ENCODE assay signal across 20 cellular contexts in the genomic region with DNA sequence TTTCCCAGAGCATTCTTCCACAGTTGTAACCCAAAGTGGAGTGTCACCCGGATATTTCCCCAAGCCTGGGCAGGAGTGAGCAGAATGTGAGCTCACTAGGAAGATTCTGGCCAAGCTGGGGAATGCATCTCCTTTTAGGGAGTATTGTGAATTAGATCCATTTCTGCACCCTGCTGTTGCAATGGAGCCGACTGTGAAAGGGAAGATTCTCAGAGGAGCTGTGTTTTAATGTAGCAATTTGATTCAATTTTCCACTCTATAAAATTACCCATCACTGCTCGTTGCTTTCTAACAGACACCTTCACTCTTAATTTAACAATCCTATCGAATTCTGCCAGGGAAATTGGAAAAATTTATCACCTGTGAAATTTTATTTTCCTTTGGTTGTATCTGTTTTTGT.
DNase-seq lines count a peak whose midpoint lies in the region; ATAC-seq and TF ChIP-seq lines count a peak whose summit lies in the region.
"Had no signal": no experiment of that assay in that cellular context is flagged by ENCODE, and none has a peak within 500 bp of the region (broad histone marks: within the 10 kb centered on the region; RNA-seq: fewer than 3 reads in every experiment).

No MANE protein-coding gene starts in this region.

- H3K4me2 ChIP-seq in GM23338 (0 out of 2 replicates have a peak overlapping the region, but pooled peaks have one; percentile 5), neural cell (ENCODE audit: low read length) (peak overlapping the region; percentile 44)
- H3K4me2 ChIP-seq: BLaER1 treated with 17β-estradiol and CSF1 and Interleukin-3, amounts not matched to agents 10 nM and 100 nM had no signal

- DNase-seq in A673 (ENCODE audit: low spot score) (peak; percentile 86), GM23338 (ENCODE audit: low spot score) (no peak), NCI-H69 (lab: John Stamatoyannopoulos, UW) (peak; percentile 40), NCI-H446 treated with DMSO at 0.1 percent for 48 hours (lab: John Stamatoyannopoulos, UW) (no peak), glutamatergic neuron (no peak)
- DNase-seq in activated CD4-positive, alpha-beta T cell treated with anti-CD3 and anti-CD28 coated beads for 1 hour = no peak
- DNase-seq: AML-193; BE2C; CD4-positive, alpha-beta T cell; CD8-positive, alpha-beta memory T cell; DMS 273 treated with DMSO at 0.1 percent for 48 hours; DMS79; GDM1; GOT3; H7; HCEC 1CT had no signal

- no peak for TF ChIP-seq EP300 in neural cell (conservative IDR thresholded peaks at IDR 0.05; ENCODE audit: poor library complexity, severe bottlenecking)

- H3K27me3 ChIP-seq in A673 (replicated peaks; ENCODE audit: insufficient read depth, low read depth, low read length, poor library complexity) (no peaks in the 10 kb centered on the region), GM23338 (ENCODE audit: insufficient read depth) (no peaks in the 10 kb centered on the region), neural cell (ENCODE audit: insufficient read depth, low read depth, low read length) (no peaks in the 10 kb centered on the region)
- H3K27me3 ChIP-seq: BLaER1 treated with 17β-estradiol and CSF1 and Interleukin-3, amounts not matched to agents 10 nM and 100 nM had no signal

- H3F3A ChIP-seq in GM23338 (replicated peaks; ENCODE audit: low read depth) (no peaks in the 10 kb centered on the region), neural cell (ENCODE audit: insufficient read depth, low read length, poor library complexity, severe bottlenecking) (no peaks in the 10 kb centered on the region)

- H3K27ac ChIP-seq in A673 (ENCODE audit: low read depth, low read length, poor library complexity, severe bottlenecking) (peak overlapping the region; percentile 54), GM23338 (ENCODE audit: low read depth) (no peak overlapping the region), neural cell (ENCODE audit: low read length) (peak overlapping the region; percentile 32)
- H3K27ac ChIP-seq: BLaER1 treated with 17β-estradiol and CSF1 and Interleukin-3, amounts not matched to agents 10 nM and 100 nM had no signal

- peaks cover 21% of the 10 kb centered on the region for H3K4me1 ChIP-seq in A673 (ENCODE audit: insufficient read depth, low read length, poor library complexity, severe bottlenecking)
- peaks cover 22% of the 10 kb centered on the region for H3K4me1 ChIP-seq in GM23338 (ENCODE audit: insufficient read depth)
- H3K4me1 ChIP-seq: BE2C had no signal

- H3K36me3 ChIP-seq in A673 (ENCODE audit: insufficient read depth, low read length, poor library complexity, severe bottlenecking) (no peaks in the 10 kb centered on the region), GM23338 (ENCODE audit: insufficient read depth) (no peaks in the 10 kb centered on the region), neural cell (ENCODE audit: insufficient read depth, low read length) (no peaks in the 10 kb centered on the region)
- H3K36me3 ChIP-seq: BE2C; BLaER1 treated with 17β-estradiol and CSF1 and Interleukin-3, amounts not matched to agents 10 nM and 100 nM had no signal

- peaks cover 8% of the 10 kb centered on the region; the same call in 1 of the 2 replicates for H3K9me2 ChIP-seq in GM23338 (ENCODE audit: insufficient read depth)
- H3K9me2 ChIP-seq in neural cell (ENCODE audit: insufficient read depth, low read length) = no peaks in the 10 kb centered on the region

- H3K4me3 Mint-ChIP-seq in GM23338 (no peak overlapping the region), glutamatergic neuron (ENCODE audit: unreplicated experiment) (no peak overlapping the region)
- H3K4me3 Mint-ChIP-seq: CD14-positive monocyte; CD4-positive, alpha-beta T cell; CD8-positive, alpha-beta memory T cell had no signal

- no TSS peak for BruUV-seq in A673 (replicated peaks; lab: Mats Ljungman, UMichigan)

- no peak overlapping the region for H2AFZ ChIP-seq in GM23338
- H2AFZ ChIP-seq in neural cell (ENCODE audit: low read depth, low read length) = no peak overlapping the region

- H3K4me1 Mint-ChIP-seq in GM23338 = peaks cover 20% of the 10 kb centered on the region
- H3K4me1 Mint-ChIP-seq in glutamatergic neuron (ENCODE audit: low read depth, unreplicated experiment) = peaks cover 8% of the 10 kb centered on the region
- H3K4me1 Mint-ChIP-seq: CD14-positive monocyte had no signal

- H3K27ac Mint-ChIP-seq in GM23338 (no peak overlapping the region), glutamatergic neuron (ENCODE audit: unreplicated experiment) (no peak overlapping the region)
- H3K27ac Mint-ChIP-seq: CD14-positive monocyte had no signal

- H3K9me3 ChIP-seq in A673 (ENCODE audit: low read depth, low read length, poor library complexity, severe bottlenecking) = no peaks in the 10 kb centered on the region
- H3K9me3 ChIP-seq in neural cell (ENCODE audit: low read length) = no peaks in the 10 kb centered on the region
- H3K9me3 ChIP-seq: BE2C; BLaER1 treated with 17β-estradiol and CSF1 and Interleukin-3, amounts not matched to agents 10 nM and 100 nM had no signal

- peak overlapping the region; percentile 9 for H3K4me3 ChIP-seq in A673 (ENCODE audit: low read depth, low read length, poor library complexity, severe bottlenecking)
- H3K4me3 ChIP-seq in GM23338 = no peak overlapping the region
- H3K4me3 ChIP-seq in neural cell (ENCODE audit: low read length) = peak overlapping the region; percentile 12
- H3K4me3 ChIP-seq: BLaER1 treated with 17β-estradiol and CSF1 and Interleukin-3, amounts not matched to agents 10 nM and 100 nM; GM12878 had no signal

- POLR2A ChIA-PET in A673 (lab: Charles Lee; ENCODE audit: low non-redundant PET) = no interaction called here

- intact Hi-C loops in A673 (cut with micrococcal nuclease; ENCODE audit: unreplicated experiment) = loop anchor here (2.0 kb wide), 1 partner anchor 16 kb away; no protein-coding TSS in a partner anchor

- H3K9me3 Mint-ChIP-seq in GM23338 (no peaks in the 10 kb centered on the region), glutamatergic neuron (ENCODE audit: unreplicated experiment) (no peaks in the 10 kb centered on the region)
- H3K9me3 Mint-ChIP-seq: CD14-positive monocyte; CD4-positive, alpha-beta T cell; CD8-positive, alpha-beta memory T cell had no signal

- H3K36me3 Mint-ChIP-seq in GM23338 (ENCODE audit: low read depth) = no peaks in the 10 kb centered on the region
- H3K36me3 Mint-ChIP-seq in glutamatergic neuron (ENCODE audit: unreplicated experiment) = no peaks in the 10 kb centered on the region
- H3K36me3 Mint-ChIP-seq: CD14-positive monocyte had no signal

- CTCF ChIA-PET in A673 (lab: Charles Lee) = interaction anchor here (0.5 to 1.1 kb wide), 4 partner anchors 15 to 95 kb away, joined by 3 to 4 read pairs (median 3); no protein-coding TSS in a partner anchor

- peak; percentile 36; the same call in 2 of the 3 replicates for ATAC-seq in GM23338
- ATAC-seq: GM12878 had no signal

- no peaks in the 10 kb centered on the region for H3K27me3 Mint-ChIP-seq in GM23338 (ENCODE audit: insufficient read depth, low read depth, poor library complexity)
- H3K27me3 Mint-ChIP-seq in glutamatergic neuron (ENCODE audit: unreplicated experiment) = no peaks in the 10 kb centered on the region
- H3K27me3 Mint-ChIP-seq: CD4-positive, alpha-beta T cell; CD8-positive, alpha-beta memory T cell had no signal

- TF ChIP-seq RAD21 in neural cell (conservative IDR thresholded peaks at IDR 0.05) = no peak

- TF ChIP-seq CTCF in A673 (conservative IDR thresholded peaks at IDR 0.05; ENCODE audit: low read depth, low read length) (no peak), GM23338 (conservative IDR thresholded peaks at IDR 0.05; ENCODE audit: low read depth in 2 of 2) (no peak), neural cell (IDR thresholded peaks at IDR 0.05; ENCODE audit: poor library complexity, severe bottlenecking) (peak; percentile 18), glutamatergic neuron (IDR thresholded peaks at IDR 0.05; ENCODE audit: partially characterized antibody, unreplicated experiment) (no peak)

- H3K9ac ChIP-seq in neural cell (ENCODE audit: low read length) = no peak overlapping the region
- H3K9ac ChIP-seq: BLaER1 treated with 17β-estradiol and CSF1 and Interleukin-3, amounts not matched to agents 10 nM and 100 nM had no signal

- H3K79me2 ChIP-seq in GM23338 (replicated peaks; ENCODE audit: insufficient read depth) (no peaks in the 10 kb centered on the region), neural cell (replicated peaks; ENCODE audit: insufficient read depth, low read length) (no peaks in the 10 kb centered on the region)

- H4K20me1 ChIP-seq in GM23338 (replicated peaks; ENCODE audit: insufficient read depth) = no peaks in the 10 kb centered on the region
- no peaks in the 10 kb centered on the region for H4K20me1 ChIP-seq in neural cell (ENCODE audit: insufficient read depth)
- H4K20me1 ChIP-seq: BLaER1 treated with 17β-estradiol and CSF1 and Interleukin-3, amounts not matched to agents 10 nM and 100 nM had no signal

TF ChIP-seq in GM23338, 12 proteins besides CTCF, POLR2A, EP300 and RAD21 (continues in another document):
- TF ChIP-seq STAT1 (IDR thresholded peaks at IDR 0.05; ENCODE audit: unreplicated experiment) (no peak), JUNB (IDR thresholded peaks at IDR 0.05; ENCODE audit: unreplicated experiment) (no peak), ZNF114 (CRISPR knock-in tag; IDR thresholded peaks at IDR 0.05) (no peak)
- TF ChIP-seq, protein P1, sequence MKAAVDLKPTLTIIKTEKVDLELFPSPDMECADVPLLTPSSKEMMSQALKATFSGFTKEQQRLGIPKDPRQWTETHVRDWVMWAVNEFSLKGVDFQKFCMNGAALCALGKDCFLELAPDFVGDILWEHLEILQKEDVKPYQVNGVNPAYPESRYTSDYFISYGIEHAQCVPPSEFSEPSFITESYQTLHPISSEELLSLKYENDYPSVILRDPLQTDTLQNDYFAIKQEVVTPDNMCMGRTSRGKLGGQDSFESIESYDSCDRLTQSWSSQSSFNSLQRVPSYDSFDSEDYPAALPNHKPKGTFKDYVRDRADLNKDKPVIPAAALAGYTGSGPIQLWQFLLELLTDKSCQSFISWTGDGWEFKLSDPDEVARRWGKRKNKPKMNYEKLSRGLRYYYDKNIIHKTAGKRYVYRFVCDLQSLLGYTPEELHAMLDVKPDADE (IDR thresholded peaks at IDR 0.05) = no peak

TF ChIP-seq in neural cell, 6 proteins besides CTCF, POLR2A, EP300 and RAD21 (continues in another document):
- TF ChIP-seq TAF1 (IDR thresholded peaks at IDR 0.05; ENCODE audit: low read depth) (no peak), POLR2AphosphoS5 (IDR thresholded peaks at IDR 0.05) (peak; percentile 89), SMC3 (conservative IDR thresholded peaks at IDR 0.05; ENCODE audit: poor library complexity) (no peak), MXI1 (conservative IDR thresholded peaks at IDR 0.05; ENCODE audit: poor library complexity, severe bottlenecking) (no peak)

Comparison
In these comparisons a context has a peak if more than half of its experiments do, and no peak if none do; other contexts are left out.
1. DNase-seq: peak in A673 (single experiment) and NCI-H69 (single experiment); none in GM23338 (single experiment), NCI-H446 treated with DMSO at 0.1 percent for 48 hours (single experiment), activated CD4-positive, alpha-beta T cell treated with anti-CD3 and anti-CD28 coated beads for 1 hour (single experiment) and glutamatergic neuron (single experiment).